Comparison of ENCODE assay signal across 8 cellular contexts in the genomic region with DNA sequence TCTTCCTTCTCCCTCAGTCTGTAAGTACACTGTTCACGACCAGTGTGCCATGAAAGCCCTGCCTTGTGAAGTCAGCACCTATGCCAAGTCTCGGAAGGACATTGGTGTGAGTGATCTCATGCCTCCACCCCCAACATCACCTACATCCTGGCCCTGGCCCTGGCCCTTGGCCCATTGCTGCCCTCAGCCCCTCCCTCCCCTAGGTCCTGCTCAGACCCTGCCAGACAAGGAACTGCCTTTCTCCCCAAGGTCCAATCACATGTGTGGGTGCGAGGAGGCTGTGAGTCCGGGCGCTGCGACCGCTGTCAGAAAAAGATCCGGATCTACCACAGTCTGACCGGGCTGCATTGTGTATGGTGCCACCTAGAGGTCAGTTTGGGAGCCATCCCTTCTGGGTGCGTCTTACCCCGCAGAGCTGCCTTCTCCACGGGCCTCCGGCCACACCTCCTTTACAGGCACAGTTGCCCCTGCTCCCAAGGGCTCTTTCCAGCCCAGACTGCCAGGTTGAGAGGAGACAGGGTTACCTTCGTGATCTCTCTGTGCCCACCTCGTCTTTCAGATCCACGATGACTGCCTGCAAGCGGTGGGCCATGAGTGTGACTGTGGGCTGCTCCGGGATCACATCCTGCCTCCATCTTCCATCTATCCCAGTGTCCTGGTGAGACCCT. TPM values are rescaled to one million over a fixed set of nuclear protein-coding genes. Genes with fewer than 3 reads are reported as not detected.
A peak's percentile ranks its signal among the peaks of the same experiment; 100 is the strongest.
DNase-seq lines count a peak whose midpoint lies in the region; ATAC-seq and TF ChIP-seq lines count a peak whose summit lies in the region.

No MANE protein-coding gene starts in this region.

- peak; percentile 63 for TF ChIP-seq CTCF in activated B cell treated with CpG ODN at 0.5 μM for 24 hours (IDR thresholded peaks at IDR 0.05)
- peak; percentile 92 for TF ChIP-seq CTCF in kidney epithelial cell (IDR thresholded peaks at IDR 0.05; ENCODE audit: insufficient read depth, low read length, poor library complexity, severe bottlenecking)

- H3K36me3 ChIP-seq in kidney epithelial cell (ENCODE audit: control insufficient read depth, insufficient read depth, low read length): no peaks in the 10 kb centered on the region

- intact Hi-C loops in activated B cell treated with CpG ODN at 0.5 μM for 24 hours (cut with micrococcal nuclease): loop anchor here (1.0 kb wide), 5 partner anchors 13 to 281 kb away; a partner anchor contains a TSS

- H3K27ac Mint-ChIP-seq in activated B cell treated with CpG ODN at 0.5 μM for 24 hours: peak overlapping the region; percentile 47

- no peak overlapping the region for H3K4me3 Mint-ChIP-seq in activated B cell treated with CpG ODN at 0.5 μM for 24 hours

- POLR2A ChIA-PET in activated B cell treated with CpG ODN at 0.5 μM for 24 hours (lab: Charles Lee): interaction anchor here (0.5 to 3.7 kb wide), 9 partner anchors 9 to 202 kb away, joined by 3 to 50 read pairs (median 6); a partner anchor contains a TSS

- ATAC-seq in GM18907 (IDR thresholded peaks at IDR 0.05; ENCODE audit: unreplicated experiment) (peak; percentile 93), HG03159 (IDR thresholded peaks at IDR 0.05; ENCODE audit: unreplicated experiment) (peak; percentile 95), activated B cell treated with CpG ODN at 0.5 μM for 24 hours (ENCODE audit: low read depth) (peak; percentile 99)

- peaks cover 12% of the 10 kb centered on the region for H3K4me1 Mint-ChIP-seq in activated B cell treated with CpG ODN at 0.5 μM for 24 hours

- CTCF ChIA-PET in activated B cell treated with CpG ODN at 0.5 μM for 24 hours (lab: Charles Lee): interaction anchor here (0.6 to 3.4 kb wide), 23 partner anchors 8 to 751 kb away, joined by 3 to 58 read pairs (median 4); a partner anchor contains a TSS

- H3K4me3 ChIP-seq in kidney epithelial cell (ENCODE audit: low read depth, low read length): no peak overlapping the region

- H3K27ac ChIP-seq in caudate nucleus (ENCODE audit: low read depth, low read length): no peak overlapping the region

- H3K36me3 Mint-ChIP-seq in activated B cell treated with CpG ODN at 0.5 μM for 24 hours (ENCODE audit: low read depth): peaks cover 88% of the 10 kb centered on the region

- H3K27me3 Mint-ChIP-seq in activated B cell treated with CpG ODN at 0.5 μM for 24 hours: no peaks in the 10 kb centered on the region

- DNase-seq in AG20443 (ENCODE audit: low spot score): peak; percentile 93
- peak; percentile 79 for DNase-seq in NCI-H2227 (lab: John Stamatoyannopoulos, UW; ENCODE audit: unreplicated experiment)
- DNase-seq in activated B cell treated with CpG ODN at 0.5 μM for 24 hours: peak; percentile 63
- peak in 57 of 61 donors; percentile 34 to 89 (median 68) for DNase-seq in caudate nucleus (lab: John Stamatoyannopoulos, UW)
- DNase-seq in kidney epithelial cell (ENCODE audit: low read depth): no peak
- DNase-seq in stimulated activated CD4-positive, alpha-beta T cell treated with anti-CD3 and anti-CD28 coated beads, Interleukin-1b, Interleukin-23, amount 100 ng/mL, for 4 hours (ENCODE audit: low read depth in 2 of 2): peak; percentile 65 to 74

- no peaks in the 10 kb centered on the region for H3K27me3 ChIP-seq in kidney epithelial cell (ENCODE audit: control insufficient read depth, insufficient read depth, low read length)

- H3K9me3 Mint-ChIP-seq in activated B cell treated with CpG ODN at 0.5 μM for 24 hours: no peaks in the 10 kb centered on the region

RNA-seq across cellular contexts. Expression of a gene that starts 9.2 kb away (rescaled TPM):
- total RNA-seq in activated B cell treated with CpG ODN at 0.5 μM for 24 hours: 86.8 and 95.9 TPM in 2 replicates
- 59.4 and 60.9 TPM in 2 replicates for total RNA-seq in kidney epithelial cell

RNA-seq across cellular contexts. Expression of a gene that starts 12.5 kb away (rescaled TPM):
- 39.6 and 41.7 TPM in 2 replicates for total RNA-seq in activated B cell treated with CpG ODN at 0.5 μM for 24 hours
- 43.5 and 47.6 TPM in 2 replicates for total RNA-seq in kidney epithelial cell

RNA-seq across cellular contexts. Expression of a gene that starts 25.6 kb away (rescaled TPM):
- 0.27 TPM in 1 of 2 replicates, not detected in the other for total RNA-seq in activated B cell treated with CpG ODN at 0.5 μM for 24 hours
- total RNA-seq in kidney epithelial cell: 0.96 and 1.1 TPM in 2 replicates

RNA-seq across cellular contexts. Expression of a gene that starts 26.4 kb away (rescaled TPM):
- total RNA-seq in activated B cell treated with CpG ODN at 0.5 μM for 24 hours: 25.7 and 29.0 TPM in 2 replicates
- 21.4 and 23.2 TPM in 2 replicates for total RNA-seq in kidney epithelial cell

RNA-seq across cellular contexts. Expression of a gene that starts 33.7 kb away (rescaled TPM):
- total RNA-seq in activated B cell treated with CpG ODN at 0.5 μM for 24 hours (82.1 and 83.8 TPM in 2 replicates), kidney epithelial cell (78.2 and 81.0 TPM in 2 replicates)
